Comparison of ENCODE assay signal across 1 cellular context in genomic region chr17:82216301-82217119, GRCh38.
A peak's percentile ranks its signal among the peaks of the same experiment; 100 is the strongest.
TF ChIP-seq lines count a peak whose summit lies in the region.

No MANE protein-coding gene starts in this region.

TF ChIP-seq in SK-N-SH, 30 proteins besides CTCF, POLR2A, EP300 and RAD21 (continued from another document):
- TF ChIP-seq SMC3 (IDR thresholded peaks at IDR 0.05; ENCODE audit: low read depth, low read length) (no peak), JUND (IDR thresholded peaks at IDR 0.05) (no peak), NRF1 (IDR thresholded peaks at IDR 0.05; ENCODE audit: low read depth, low read length) (no peak), RCOR1 (IDR thresholded peaks at IDR 0.05; ENCODE audit: low read length) (no peak), NFIC (IDR thresholded peaks at IDR 0.05; ENCODE audit: borderline replicate concordance) (peak; percentile 78; the same call in 1 of the 2 replicates), ELF1 (IDR thresholded peaks at IDR 0.05) (no peak), RXRA (IDR thresholded peaks at IDR 0.05; ENCODE audit: borderline replicate concordance, low read depth) (no peak; the same call in 1 of the 2 replicates), TCF12 (IDR thresholded peaks at IDR 0.05) (peak; percentile 42; the same call in 1 of the 2 replicates)
- TF ChIP-seq, protein P1, sequence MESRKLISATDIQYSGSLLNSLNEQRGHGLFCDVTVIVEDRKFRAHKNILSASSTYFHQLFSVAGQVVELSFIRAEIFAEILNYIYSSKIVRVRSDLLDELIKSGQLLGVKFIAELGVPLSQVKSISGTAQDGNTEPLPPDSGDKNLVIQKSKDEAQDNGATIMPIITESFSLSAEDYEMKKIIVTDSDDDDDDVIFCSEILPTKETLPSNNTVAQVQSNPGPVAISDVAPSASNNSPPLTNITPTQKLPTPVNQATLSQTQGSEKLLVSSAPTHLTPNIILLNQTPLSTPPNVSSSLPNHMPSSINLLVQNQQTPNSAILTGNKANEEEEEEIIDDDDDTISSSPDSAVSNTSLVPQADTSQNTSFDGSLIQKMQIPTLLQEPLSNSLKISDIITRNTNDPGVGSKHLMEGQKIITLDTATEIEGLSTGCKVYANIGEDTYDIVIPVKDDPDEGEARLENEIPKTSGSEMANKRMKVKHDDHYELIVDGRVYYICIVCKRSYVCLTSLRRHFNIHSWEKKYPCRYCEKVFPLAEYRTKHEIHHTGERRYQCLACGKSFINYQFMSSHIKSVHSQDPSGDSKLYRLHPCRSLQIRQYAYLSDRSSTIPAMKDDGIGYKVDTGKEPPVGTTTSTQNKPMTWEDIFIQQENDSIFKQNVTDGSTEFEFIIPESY (IDR thresholded peaks at IDR 0.05; ENCODE audit: borderline replicate concordance, low read depth) = no peak
- TF ChIP-seq, protein P2, sequence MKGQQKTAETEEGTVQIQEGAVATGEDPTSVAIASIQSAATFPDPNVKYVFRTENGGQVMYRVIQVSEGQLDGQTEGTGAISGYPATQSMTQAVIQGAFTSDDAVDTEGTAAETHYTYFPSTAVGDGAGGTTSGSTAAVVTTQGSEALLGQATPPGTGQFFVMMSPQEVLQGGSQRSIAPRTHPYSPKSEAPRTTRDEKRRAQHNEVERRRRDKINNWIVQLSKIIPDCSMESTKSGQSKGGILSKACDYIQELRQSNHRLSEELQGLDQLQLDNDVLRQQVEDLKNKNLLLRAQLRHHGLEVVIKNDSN (IDR thresholded peaks at IDR 0.05; ENCODE audit: borderline replicate concordance, low read depth) = no peak
- TF ChIP-seq, protein P3, sequence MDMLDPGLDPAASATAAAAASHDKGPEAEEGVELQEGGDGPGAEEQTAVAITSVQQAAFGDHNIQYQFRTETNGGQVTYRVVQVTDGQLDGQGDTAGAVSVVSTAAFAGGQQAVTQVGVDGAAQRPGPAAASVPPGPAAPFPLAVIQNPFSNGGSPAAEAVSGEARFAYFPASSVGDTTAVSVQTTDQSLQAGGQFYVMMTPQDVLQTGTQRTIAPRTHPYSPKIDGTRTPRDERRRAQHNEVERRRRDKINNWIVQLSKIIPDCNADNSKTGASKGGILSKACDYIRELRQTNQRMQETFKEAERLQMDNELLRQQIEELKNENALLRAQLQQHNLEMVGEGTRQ (IDR thresholded peaks at IDR 0.05; ENCODE audit: borderline replicate concordance, low read depth, low read length) = no peak
